Comparison of ENCODE assay signal across 8 cellular contexts in genomic region chr7:42843209-42843800, GRCh38.
DNase-seq lines count a peak whose midpoint lies in the region; ATAC-seq, FAIRE-seq and TF ChIP-seq lines count a peak whose summit lies in the region.

No MANE protein-coding gene starts in this region.

- FAIRE-seq in H54 (lab: Jason Lieb, UNC) = no peak

- DNase-seq in DND-41 (no peak), H54 (ENCODE audit: insufficient read length, low spot score) (peak; percentile 49), NCI-H446 (lab: John Stamatoyannopoulos, UW) (peak; percentile 19 to 60), cardiac fibroblast (ENCODE audit: low read depth in 2 of 2) (peak; percentile 57 to 65), right lobe of liver (peak; percentile 23 to 58 (median 46)), upper lobe of right lung (peak; percentile 65)

- no peak overlapping the region for H3K4me3 ChIP-seq in DND-41 (ENCODE audit: low read depth in 1 of 2, low read length in 2 of 2)
- H3K4me3 ChIP-seq in cardiac fibroblast (replicated peaks in 1 of 2; ENCODE audit: low read depth in 2 of 2, low read length in 2 of 2) = no peak overlapping the region
- H3K4me3 ChIP-seq in right lobe of liver = peak overlapping the region in 1 of 3 donors; percentile 24
- no peak overlapping the region for H3K4me3 ChIP-seq in upper lobe of right lung

- no peaks in the 10 kb centered on the region for H3K9me3 Mint-ChIP-seq in activated T-helper 17 cell treated with anti-CD3 and anti-CD28 coated beads, Interleukin-2, amount 50 U/mL, for 72 hours

- no peak overlapping the region for H3K4me3 Mint-ChIP-seq in activated T-helper 17 cell treated with anti-CD3 and anti-CD28 coated beads, Interleukin-2, amount 50 U/mL, for 72 hours

- 24% methylated on average over 12 of the region's 12 CpGs for WGBS in right lobe of liver (ENCODE audit: insufficient coverage, low coverage, low lambda C conversion rate, missing lambda C conversion rate)

- no peak overlapping the region for H3K4me2 ChIP-seq in DND-41 (ENCODE audit: insufficient read depth, low read length)

- TF ChIP-seq CTCF in DND-41 (IDR thresholded peaks at IDR 0.05; ENCODE audit: borderline replicate concordance, extremely low read depth, low read length, poor library complexity, severe bottlenecking) (no peak), cardiac fibroblast (IDR thresholded peaks at IDR 0.05; ENCODE audit: low read depth, low read length) (peak; percentile 68), right lobe of liver (IDR thresholded peaks at IDR 0.05) (peak; percentile 34 to 57 (median 48)), upper lobe of right lung (IDR thresholded peaks at IDR 0.05) (peak; percentile 64)

- ATAC-seq in DND-41 (ENCODE audit: insufficient read depth, low read depth) (0 out of 3 replicates have a peak, but pooled peaks have one; percentile 47), right lobe of liver (peak; percentile 83 to 88 (median 84)), upper lobe of right lung (peak; percentile 95), GM21360 (IDR thresholded peaks at IDR 0.05; ENCODE audit: unreplicated experiment) (no peak)
- no peak for ATAC-seq in activated T-helper 17 cell treated with anti-CD3 and anti-CD28 coated beads, Interleukin-2, amount 50 U/mL, for 72 hours (replicated peaks)

- peaks cover 31% of the 10 kb centered on the region for H3K27me3 Mint-ChIP-seq in activated T-helper 17 cell treated with anti-CD3 and anti-CD28 coated beads, Interleukin-2, amount 50 U/mL, for 72 hours

- H3K79me2 ChIP-seq in DND-41 (ENCODE audit: insufficient read depth, low read length) = no peaks in the 10 kb centered on the region

- H3K4me1 ChIP-seq in DND-41 (ENCODE audit: insufficient read depth, low read length) = no peaks in the 10 kb centered on the region
- no peaks in the 10 kb centered on the region for H3K4me1 ChIP-seq in right lobe of liver
- H3K4me1 ChIP-seq in upper lobe of right lung = no peaks in the 10 kb centered on the region

- H3K36me3 ChIP-seq in DND-41 (ENCODE audit: insufficient read depth, low read length) (no peaks in the 10 kb centered on the region), right lobe of liver (no peaks in the 10 kb centered on the region), upper lobe of right lung (no peaks in the 10 kb centered on the region)

- intact Hi-C loops in right lobe of liver (cut with DNase I) (no loop called here), upper lobe of right lung (cut with DNase I) (no loop called here)

- no peak overlapping the region for H2AFZ ChIP-seq in DND-41 (ENCODE audit: low read depth, low read length)

- H4K20me1 ChIP-seq in DND-41 (ENCODE audit: insufficient read depth, low read length) = no peaks in the 10 kb centered on the region

- H3K27ac ChIP-seq in DND-41 (ENCODE audit: low read length) (no peak overlapping the region), right lobe of liver (no peak overlapping the region), upper lobe of right lung (no peak overlapping the region)

- H3K27me3 ChIP-seq in DND-41 (ENCODE audit: insufficient read depth, low read length, poor library complexity) = no peaks in the 10 kb centered on the region
- no peaks in the 10 kb centered on the region for H3K27me3 ChIP-seq in right lobe of liver
- peaks cover 10% of the 10 kb centered on the region for H3K27me3 ChIP-seq in upper lobe of right lung

- H3K4me1 Mint-ChIP-seq in activated T-helper 17 cell treated with anti-CD3 and anti-CD28 coated beads, Interleukin-2, amount 50 U/mL, for 72 hours = no peaks in the 10 kb centered on the region

- H3K36me3 Mint-ChIP-seq in activated T-helper 17 cell treated with anti-CD3 and anti-CD28 coated beads, Interleukin-2, amount 50 U/mL, for 72 hours (ENCODE audit: low read depth) = no peaks in the 10 kb centered on the region

- TF ChIP-seq POLR2A in H54 (IDR thresholded peaks at IDR 0.05; ENCODE audit: low read depth, low read length) (no peak), right lobe of liver (IDR thresholded peaks at IDR 0.05) (no peak)

- no peak overlapping the region for H3K27ac Mint-ChIP-seq in activated T-helper 17 cell treated with anti-CD3 and anti-CD28 coated beads, Interleukin-2, amount 50 U/mL, for 72 hours

- H3K9me3 ChIP-seq in DND-41 (ENCODE audit: insufficient read depth, low read length, severe bottlenecking) (no peaks in the 10 kb centered on the region), right lobe of liver (no peaks in the 10 kb centered on the region), upper lobe of right lung (no peaks in the 10 kb centered on the region)

- no peak overlapping the region for H3K9ac ChIP-seq in DND-41 (ENCODE audit: low read depth, low read length)

Comparison
In these comparisons a context has a peak if more than half of its experiments do, and no peak if none do; other contexts are left out.
1. ATAC-seq: peak in DND-41 (single experiment), right lobe of liver (4 of 4) and upper lobe of right lung (single experiment); none in activated T-helper 17 cell treated with anti-CD3 and anti-CD28 coated beads, Interleukin-2, amount 50 U/mL, for 72 hours (single experiment) and GM21360 (single experiment).